ENCODE assay signal across 19 cellular contexts in genomic region chr10:60139290-60139689, GRCh38.
A peak's percentile ranks its signal among the peaks of the same experiment; 100 is the strongest.
DNase-seq lines count a peak whose midpoint lies in the region; ATAC-seq and TF ChIP-seq lines count a peak whose summit lies in the region.
"Had no signal": no experiment of that assay in that cellular context is flagged by ENCODE, and none has a peak within 500 bp of the region (broad histone marks: within the 10 kb centered on the region; RNA-seq: fewer than 3 reads in every experiment).

No MANE protein-coding gene starts in this region.

- H3K4me1 Mint-ChIP-seq in activated CD4-positive, alpha-beta memory T cell treated with anti-CD3 and anti-CD28 coated beads for 36 hours (ENCODE audit: low read depth): no peaks in the 10 kb centered on the region
- H3K4me1 Mint-ChIP-seq: activated naive CD8-positive, alpha-beta T cell treated with anti-CD3 and anti-CD28 coated beads, Interleukin-2, amount 50 U/mL, for 24 hours; CD14-positive monocyte; natural killer cell had no signal

- peak overlapping the region; percentile 51 for H2AFZ ChIP-seq in PC-3 (ENCODE audit: low read length)

- ATAC-seq in PC-3 (no peak), GM19324 (IDR thresholded peaks at IDR 0.05; ENCODE audit: low FRiP score, unreplicated experiment) (no peak)
- ATAC-seq: activated naive CD8-positive, alpha-beta T cell treated with anti-CD3 and anti-CD28 coated beads, Interleukin-2, amount 50 U/mL, for 24 hours; natural killer cell had no signal

- no peaks in the 10 kb centered on the region for H3K9me3 Mint-ChIP-seq in activated CD4-positive, alpha-beta memory T cell treated with anti-CD3 and anti-CD28 coated beads for 36 hours
- H3K9me3 Mint-ChIP-seq: activated naive CD8-positive, alpha-beta T cell treated with anti-CD3 and anti-CD28 coated beads, Interleukin-2, amount 50 U/mL, for 24 hours; CD14-positive monocyte; natural killer cell; stimulated activated naive CD8-positive, alpha-beta T cell treated with anti-CD3 and anti-CD28 coated beads, Interleukin-15, Interleukin-2, amounts not matched to agents 100 ng/mL and 50 ng/mL, for 24 hours had no signal

- CTCF ChIA-PET in PC-3 (lab: Charles Lee): interaction anchor here (3.0 kb wide), 1 partner anchor 24 kb away, joined by 12 read pairs; no protein-coding TSS in a partner anchor
- CTCF ChIA-PET in activated CD4-positive, alpha-beta memory T cell treated with anti-CD3 and anti-CD28 coated beads for 36 hours (lab: Charles Lee): no interaction called here

- H3K9ac ChIP-seq in PC-3 (ENCODE audit: low read length) (peak overlapping the region; percentile 66), iPS-15b (ENCODE audit: low read depth, low read length) (no peak overlapping the region)

- no peaks in the 10 kb centered on the region for H3K9me3 ChIP-seq in PC-3 (ENCODE audit: low read length)
- H3K9me3 ChIP-seq in iPS-15b (ENCODE audit: control insufficient read depth, insufficient read depth, low read length): no peaks in the 10 kb centered on the region
- H3K9me3 ChIP-seq: left lung had no signal

- TF ChIP-seq CTCF in PC-3 (conservative IDR thresholded peaks at IDR 0.05; ENCODE audit: low read depth, low read length) (no peak), retinal pigment epithelial cell (conservative IDR thresholded peaks at IDR 0.05; ENCODE audit: low read depth, low read length) (no peak)

- peak overlapping the region; percentile 88 for H3K27ac ChIP-seq in PC-3 (ENCODE audit: low read length)
- H3K27ac ChIP-seq: left lung, SK-N-MC had no signal

- POLR2A ChIA-PET in PC-3 (lab: Charles Lee; ENCODE audit: unreplicated experiment): interaction anchor here (0.6 to 1.1 kb wide), 3 partner anchors 14 to 24 kb away, joined by 3 to 5 read pairs (median 4); no protein-coding TSS in a partner anchor
- POLR2A ChIA-PET in activated CD4-positive, alpha-beta memory T cell treated with anti-CD3 and anti-CD28 coated beads for 36 hours (lab: Charles Lee): no interaction called here

- H3K27me3 Mint-ChIP-seq in activated CD4-positive, alpha-beta memory T cell treated with anti-CD3 and anti-CD28 coated beads for 36 hours: no peaks in the 10 kb centered on the region
- H3K27me3 Mint-ChIP-seq: activated naive CD8-positive, alpha-beta T cell treated with anti-CD3 and anti-CD28 coated beads, Interleukin-2, amount 50 U/mL, for 24 hours; stimulated activated naive CD8-positive, alpha-beta T cell treated with anti-CD3 and anti-CD28 coated beads, Interleukin-15, Interleukin-2, amounts not matched to agents 100 ng/mL and 50 ng/mL, for 24 hours had no signal

- no peak overlapping the region for H3K27ac Mint-ChIP-seq in activated CD4-positive, alpha-beta memory T cell treated with anti-CD3 and anti-CD28 coated beads for 36 hours
- H3K27ac Mint-ChIP-seq: activated naive CD8-positive, alpha-beta T cell treated with anti-CD3 and anti-CD28 coated beads, Interleukin-2, amount 50 U/mL, for 24 hours; CD14-positive monocyte; natural killer cell; stimulated activated naive CD8-positive, alpha-beta T cell treated with anti-CD3 and anti-CD28 coated beads, Interleukin-15, Interleukin-2, amounts not matched to agents 100 ng/mL and 50 ng/mL, for 24 hours had no signal

- H3K27me3 ChIP-seq in H7 (ENCODE audit: control insufficient read depth, insufficient read depth, low read length) (no peaks in the 10 kb centered on the region), PC-3 (ENCODE audit: low read length) (no peaks in the 10 kb centered on the region), iPS-15b (ENCODE audit: control insufficient read depth, insufficient read depth, low read length) (no peaks in the 10 kb centered on the region)
- H3K27me3 ChIP-seq: left lung had no signal

- peaks cover 3% of the 10 kb centered on the region for H3K36me3 Mint-ChIP-seq in activated CD4-positive, alpha-beta memory T cell treated with anti-CD3 and anti-CD28 coated beads for 36 hours
- H3K36me3 Mint-ChIP-seq: CD14-positive monocyte, natural killer cell had no signal

- no peaks in the 10 kb centered on the region for H3K79me2 ChIP-seq in PC-3 (ENCODE audit: low read length)

- peak overlapping the region; percentile 80 for H3K4me2 ChIP-seq in PC-3 (ENCODE audit: low read length)

- no peak overlapping the region for H3K4me3 Mint-ChIP-seq in activated CD4-positive, alpha-beta memory T cell treated with anti-CD3 and anti-CD28 coated beads for 36 hours
- H3K4me3 Mint-ChIP-seq: activated naive CD8-positive, alpha-beta T cell treated with anti-CD3 and anti-CD28 coated beads, Interleukin-2, amount 50 U/mL, for 24 hours; CD14-positive monocyte; natural killer cell; stimulated activated naive CD8-positive, alpha-beta T cell treated with anti-CD3 and anti-CD28 coated beads, Interleukin-15, Interleukin-2, amounts not matched to agents 100 ng/mL and 50 ng/mL, for 24 hours had no signal

- H3K36me3 ChIP-seq in H7 (replicated peaks; ENCODE audit: control insufficient read depth, insufficient read depth, low read length): no peaks in the 10 kb centered on the region
- no peaks in the 10 kb centered on the region for H3K36me3 ChIP-seq in PC-3 (ENCODE audit: low read depth, low read length)
- H3K36me3 ChIP-seq in iPS-15b (ENCODE audit: control insufficient read depth, insufficient read depth, low read length): no peaks in the 10 kb centered on the region
- H3K36me3 ChIP-seq: left lung had no signal

- H4K20me1 ChIP-seq in PC-3 (ENCODE audit: low read length): no peaks in the 10 kb centered on the region

- H3K4me1 ChIP-seq in PC-3 (ENCODE audit: insufficient read depth, low read length): peaks cover 70% of the 10 kb centered on the region
- H3K4me1 ChIP-seq in iPS-15b (ENCODE audit: control insufficient read depth, insufficient read depth, low read length): peaks cover 7% of the 10 kb centered on the region
- H3K4me1 ChIP-seq: left lung had no signal

- BruUV-seq in PC-3 (replicated peaks; lab: Mats Ljungman, UMichigan): no TSS peak

- intact Hi-C loops in PC-3 (cut with micrococcal nuclease): no loop called here
- intact Hi-C loops in activated CD4-positive, alpha-beta memory T cell treated with anti-CD3 and anti-CD28 coated beads for 36 hours (cut with micrococcal nuclease): no loop called here

- H3K4me3 ChIP-seq in H7 (ENCODE audit: insufficient read depth, low read depth, low read length): peak overlapping the region; percentile 40
- H3K4me3 ChIP-seq in PC-3 (ENCODE audit: low read length): peak overlapping the region; percentile 59
- peak overlapping the region; percentile 41 for H3K4me3 ChIP-seq in iPS-15b (ENCODE audit: low read depth, low read length)
- peak overlapping the region; percentile 60 for H3K4me3 ChIP-seq in retinal pigment epithelial cell (ENCODE audit: low read length)
- H3K4me3 ChIP-seq: left lung, SK-N-MC had no signal

- H3F3A ChIP-seq in PC-3 (ENCODE audit: low read length, unreplicated experiment): no peaks in the 10 kb centered on the region

- H3K9me2 ChIP-seq in PC-3 (replicated peaks; ENCODE audit: low read length): no peaks in the 10 kb centered on the region

- no peak for DNase-seq in H7
- DNase-seq in PC-3: no peak
- no peak for DNase-seq in retinal pigment epithelial cell (ENCODE audit: low read depth)
- no peak for DNase-seq in activated CD4-positive, alpha-beta memory T cell treated with anti-CD3 and anti-CD28 coated beads for 36 hours
- no peak for DNase-seq in middle frontal gyrus (ENCODE audit: extremely low spot score, low spot score)
- no peak for DNase-seq in stimulated activated CD4-positive, alpha-beta T cell treated with anti-CD3 and anti-CD28 coated beads, Interleukin-12 subunit alpha, Interleukin-12 subunit beta, amount 100 ng/mL, for 4 hours
- DNase-seq: activated CD4-positive, alpha-beta T cell treated with anti-CD3 and anti-CD28 coated beads, Interleukin-2, amount 50 U/mL, for 4 hours; activated naive CD8-positive, alpha-beta T cell treated with anti-CD3 and anti-CD28 coated beads, Interleukin-2, amount 50 U/mL, for 24 hours; DMS79; erythroblast; KG1; left lung; natural killer cell; NCI-H226 had no signal
